ENCODE assay signal across 12 cellular contexts in genomic region chr3:142366434-142366833, GRCh38.
DNase-seq lines count a peak whose midpoint lies in the region; ATAC-seq, FAIRE-seq and TF ChIP-seq lines count a peak whose summit lies in the region.
"Had no signal": no experiment of that assay in that cellular context is flagged by ENCODE, and none has a peak within 500 bp of the region (broad histone marks: within the 10 kb centered on the region; RNA-seq: fewer than 3 reads in every experiment).

No MANE protein-coding gene starts in this region.

- H3K27me3 ChIP-seq in cardiac muscle cell = no peaks in the 10 kb centered on the region
- H3K27me3 ChIP-seq in heart left ventricle = no peaks in the 10 kb centered on the region

- FAIRE-seq in urothelium cell line (lab: Jason Lieb, UNC) = no peak
- FAIRE-seq: keratinocyte had no signal

- WGBS in heart left ventricle, 4 donors = 64 to 85% (median 69%) methylated on average over 1 of the region's 1 CpG

- H3K4me1 ChIP-seq in cardiac muscle cell (ENCODE audit: low read depth) = no peaks in the 10 kb centered on the region
- H3K4me1 ChIP-seq in heart left ventricle = no peaks in the 10 kb centered on the region

- H3K27ac ChIP-seq in cardiac muscle cell = no peak overlapping the region
- H3K27ac ChIP-seq in heart left ventricle = no peak overlapping the region

- H3K4me3 ChIP-seq in cardiac muscle cell (no peak overlapping the region), heart left ventricle (no peak overlapping the region)

- H3K36me3 ChIP-seq in cardiac muscle cell = peaks cover 40% of the 10 kb centered on the region
- peaks cover 0 to 97% (median 81%) of the 10 kb centered on the region in 9 donors for H3K36me3 ChIP-seq in heart left ventricle

- TF ChIP-seq CTCF in cardiac muscle cell (IDR thresholded peaks at IDR 0.05; ENCODE audit: low read depth, low read length) = peak; percentile 23
- peak in 1 of 12 donors; percentile 7 for TF ChIP-seq CTCF in heart left ventricle (IDR thresholded peaks at IDR 0.05)

- intact Hi-C loops in heart left ventricle (cut with DNase I) = loop anchor here in 2 of 10 donors (10.0 kb wide), 1 partner anchor 48 kb away; no protein-coding TSS in a partner anchor
- intact Hi-C loops in left colon (cut with DNase I, micrococcal nuclease) = no loop called here

- no peak for TF ChIP-seq POLR2A in heart left ventricle (IDR thresholded peaks at IDR 0.05)

- ATAC-seq in heart left ventricle = no peak
- ATAC-seq in left colon = no peak

- peak in 1 of 2 donors; percentile 2 for DNase-seq in cardiac muscle cell (ENCODE audit: low read depth in 1 of 2, low spot score in 1 of 2)
- no peak for DNase-seq in heart left ventricle
- peak; percentile 7 to 50 for DNase-seq in NCI-H524 (lab: John Stamatoyannopoulos, UW)
- DNase-seq in cerebellar cortex (ENCODE audit: low spot score) = peak; percentile 10
- DNase-seq in urothelium cell line (ENCODE audit: low spot score) = peak; percentile 2
- no peak for DNase-seq in left colon
- DNase-seq in activated CD8-positive, alpha-beta memory T cell treated with anti-CD3 and anti-CD28 coated beads, Interleukin-2, amount 50 U/mL, for 48 hours = no peak
- no peak for DNase-seq in hypothalamus (lab: John Stamatoyannopoulos, UW)
- DNase-seq: CD4-positive, alpha-beta T cell; NCI-H510A treated with DMSO at 0.1 percent for 48 hours; retina had no signal

- H3K9me3 ChIP-seq in cardiac muscle cell (ENCODE audit: low read depth) (no peaks in the 10 kb centered on the region), heart left ventricle (no peaks in the 10 kb centered on the region)

Comparison
In these comparisons a context has a peak if more than half of its experiments do, and no peak if none do; other contexts are left out.
1. DNase-seq: peak in NCI-H524 (2 of 2), cerebellar cortex (single experiment) and urothelium cell line (single experiment); none in heart left ventricle (0 of 5), left colon (0 of 2), activated CD8-positive, alpha-beta memory T cell treated with anti-CD3 and anti-CD28 coated beads, Interleukin-2, amount 50 U/mL, for 48 hours (single experiment) and hypothalamus (0 of 51).